ENCODE assay signal across 28 cellular contexts in genomic region chr11:115950660-115951059, GRCh38.
"Had no signal": no experiment of that assay in that cellular context is flagged by ENCODE, and none has a peak within 500 bp of the region (broad histone marks: within the 10 kb centered on the region; RNA-seq: fewer than 3 reads in every experiment).

No MANE protein-coding gene starts in this region.

- H3K27ac ChIP-seq: colonic mucosa, coronary artery, dorsolateral prefrontal cortex, epithelial cell of prostate, esophagus muscularis mucosa, esophagus squamous epithelium, foreskin keratinocyte, gastrocnemius medialis, gastroesophageal sphincter, heart left ventricle, heart right ventricle had no signal

- H3K27me3 ChIP-seq: colonic mucosa, foreskin keratinocyte, gastrocnemius medialis had no signal

- H3K36me3 ChIP-seq: colonic mucosa, esophagus muscularis mucosa, esophagus squamous epithelium, gastrocnemius medialis, gastroesophageal sphincter, heart left ventricle, heart right ventricle had no signal

- H3K4me3 ChIP-seq: colonic mucosa, coronary artery, dorsolateral prefrontal cortex, esophagus muscularis mucosa, esophagus squamous epithelium, gastrocnemius medialis, gastroesophageal sphincter, heart left ventricle, heart right ventricle had no signal

- ATAC-seq: effector memory CD8-positive, alpha-beta T cell; esophagus mucosa; foreskin keratinocyte; gastrocnemius medialis; gastroesophageal sphincter; heart left ventricle; heart right ventricle had no signal

- FAIRE-seq: colon, endometrium, endothelial cell of umbilical vein, frontal cortex had no signal

- H3K4me1 ChIP-seq: colonic mucosa, esophagus muscularis mucosa, esophagus squamous epithelium, foreskin keratinocyte, gastrocnemius medialis, gastroesophageal sphincter, heart left ventricle, heart right ventricle had no signal

- DNase-seq: colonic mucosa; cortex of kidney; dermis blood vessel endothelial cell; dorsolateral prefrontal cortex; effector CD4-positive, alpha-beta T cell; effector CD8-positive, alpha-beta T cell; effector memory CD4-positive, alpha-beta T cell; effector memory CD8-positive, alpha-beta T cell; endodermal cell; erythroblast; esophagus squamous epithelium; foreskin fibroblast; foreskin keratinocyte; foreskin melanocyte; gastrocnemius medialis; glutamatergic neuron; head of caudate nucleus; heart left ventricle; heart right ventricle had no signal

- H3K9me3 ChIP-seq: colonic mucosa, gastrocnemius medialis had no signal
